8 cellular contexts compared by ENCODE assay signal in the genomic region with DNA sequence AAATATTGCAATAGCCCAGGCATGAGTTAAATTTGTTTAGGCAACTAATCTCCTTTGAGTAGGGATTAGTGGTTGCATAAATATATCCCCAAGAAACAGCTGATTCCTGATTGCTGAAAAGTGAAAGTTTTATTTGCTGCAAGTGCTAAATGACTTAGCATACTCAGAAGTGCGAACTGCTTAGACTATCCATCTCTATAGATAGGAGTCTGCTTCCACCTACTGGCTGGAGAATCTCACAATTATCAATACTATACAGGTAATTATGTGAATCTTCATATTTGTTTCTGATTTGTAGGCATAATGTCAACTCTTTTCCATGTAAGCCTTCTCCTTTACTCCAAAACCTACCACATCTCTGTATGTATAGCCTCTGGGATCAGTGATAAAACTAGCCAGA. TPM values are rescaled to one million over a fixed set of nuclear protein-coding genes. Genes with fewer than 3 reads are reported as not detected.
DNase-seq lines count a peak whose midpoint lies in the region; ATAC-seq and TF ChIP-seq lines count a peak whose summit lies in the region.

No MANE protein-coding gene starts in this region.

- H3K4me1 ChIP-seq in BE2C (no peaks in the 10 kb centered on the region), MM.1S (ENCODE audit: low read length) (peaks cover 3% of the 10 kb centered on the region; the same call in 1 of the 2 replicates)

- H3K79me2 ChIP-seq in MM.1S (ENCODE audit: low read length), result no peaks in the 10 kb centered on the region

- H3K36me3 ChIP-seq in BE2C, result no peaks in the 10 kb centered on the region
- H3K36me3 ChIP-seq in MM.1S (replicated peaks; ENCODE audit: insufficient read depth, low read length), result no peaks in the 10 kb centered on the region
- H3K36me3 ChIP-seq in brain microvascular endothelial cell (replicated peaks), result no peaks in the 10 kb centered on the region

- H3K27me3 ChIP-seq in BE2C, result no peaks in the 10 kb centered on the region
- H3K27me3 ChIP-seq in MM.1S (replicated peaks; ENCODE audit: insufficient read depth, low read length), result peaks cover 4% of the 10 kb centered on the region; the same call in 1 of the 2 replicates
- H3K27me3 ChIP-seq in brain microvascular endothelial cell (replicated peaks), result no peaks in the 10 kb centered on the region

- ATAC-seq in left colon, result peak; percentile 95
- no peak for ATAC-seq in HG03095 (IDR thresholded peaks at IDR 0.05; ENCODE audit: unreplicated experiment)

- H3K4me3 ChIP-seq in BE2C (ENCODE audit: low read depth, low read length) (no peak overlapping the region), MM.1S (ENCODE audit: low read length) (no peak overlapping the region), brain microvascular endothelial cell (ENCODE audit: low read depth, low read length) (no peak overlapping the region)

- DNase-seq in BE2C (no peak), MM.1S (peak; percentile 32), brain microvascular endothelial cell (peak; percentile 31), left colon (no peak), posterior vena cava (ENCODE audit: low spot score) (no peak), islet precursor cell (no peak)
- no peak for DNase-seq in stimulated activated CD4-positive, alpha-beta T cell treated with anti-CD3 and anti-CD28 coated beads, Interleukin-2, amount 100 ng/mL, for 48 hours

- H3K9me3 ChIP-seq in BE2C (no peaks in the 10 kb centered on the region), MM.1S (replicated peaks; ENCODE audit: insufficient read depth, low read length) (no peaks in the 10 kb centered on the region)

- no peaks in the 10 kb centered on the region for H3K9me2 ChIP-seq in MM.1S (replicated peaks; ENCODE audit: insufficient read depth, low read length)

- in situ Hi-C loops in brain microvascular endothelial cell (cut with HindIII; ENCODE audit: low pct_ligation_motif_present, low sequenced_read_pairs), result no loop called here

- no peak overlapping the region for H3K9ac ChIP-seq in MM.1S (ENCODE audit: low read length)

- H4K20me1 ChIP-seq in MM.1S (ENCODE audit: insufficient read depth, low read length), result peaks cover 3% of the 10 kb centered on the region; the same call in 1 of the 2 replicates

- TF ChIP-seq CTCF in BE2C (IDR thresholded peaks at IDR 0.05; ENCODE audit: low read depth, low read length) (peak; percentile 50), MM.1S (IDR thresholded peaks at IDR 0.05; ENCODE audit: low read length) (peak; percentile 50), brain microvascular endothelial cell (IDR thresholded peaks at IDR 0.05; ENCODE audit: low read depth, low read length, missing control alignments) (no peak)

- no peak overlapping the region for H3K4me2 ChIP-seq in MM.1S (ENCODE audit: low read depth, low read length)

- H3F3A ChIP-seq in MM.1S (ENCODE audit: insufficient read depth, low read length), result peaks cover 10% of the 10 kb centered on the region; the same call in 1 of the 2 replicates

- H2AFZ ChIP-seq in MM.1S (ENCODE audit: low read length), result no peak overlapping the region

- intact Hi-C loops in left colon (cut with DNase I, micrococcal nuclease), result no loop called here
- intact Hi-C loops in posterior vena cava (cut with DNase I), result no loop called here

- H3K27ac ChIP-seq in MM.1S (ENCODE audit: low read length) (no peak overlapping the region), brain microvascular endothelial cell (no peak overlapping the region)

RNA-seq across cellular contexts. Expression of gene SLCO1B3, which starts 11.9 kb away (rescaled TPM):
- polyA plus RNA-seq in BE2C (2012; ENCODE audit: insufficient read depth, insufficient read length, low read depth), result not detected
- under 1 TPM in 1 of 2 donors, not detected in 1; 0.20 TPM for total RNA-seq in left colon
- not detected for total RNA-seq in posterior vena cava

Comparison
In these comparisons a context has a peak if more than half of its experiments do, and no peak if none do; other contexts are left out.
1. DNase-seq: peak in MM.1S (single experiment) and brain microvascular endothelial cell (single experiment); none in BE2C (single experiment), left colon (0 of 2), posterior vena cava (single experiment), islet precursor cell (single experiment) and stimulated activated CD4-positive, alpha-beta T cell treated with anti-CD3 and anti-CD28 coated beads, Interleukin-2, amount 100 ng/mL, for 48 hours (0 of 2).